In the genomic region with DNA sequence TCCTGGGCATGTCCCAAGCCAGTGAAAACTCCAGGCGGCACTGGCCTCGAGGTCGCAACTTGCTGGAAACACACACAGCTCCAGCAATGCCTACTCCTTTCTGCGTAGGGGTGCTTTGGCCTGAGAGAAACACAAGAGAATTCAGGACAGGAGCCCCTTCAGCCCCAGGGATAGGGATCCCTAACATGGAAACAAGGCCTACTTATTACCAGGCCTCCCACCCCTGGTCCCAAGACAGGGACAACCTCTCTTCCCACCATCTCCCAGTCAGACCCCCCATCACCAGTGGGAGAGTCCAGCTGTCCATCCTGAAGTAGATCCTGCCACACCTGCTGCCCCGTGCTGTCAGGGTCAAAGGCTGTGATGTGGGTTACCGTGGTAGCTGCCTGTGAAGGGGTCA, we compare ENCODE assay signal across 18 cellular contexts. TPM values are rescaled to one million over a fixed set of nuclear protein-coding genes. Genes with fewer than 3 reads are reported as not detected.
DNase-seq lines count a peak whose midpoint lies in the region; FAIRE-seq and TF ChIP-seq lines count a peak whose summit lies in the region.
"Had no signal": no experiment of that assay in that cellular context is flagged by ENCODE, and none has a peak within 500 bp of the region (broad histone marks: within the 10 kb centered on the region; RNA-seq: fewer than 3 reads in every experiment).

No MANE protein-coding gene starts in this region.

- H3K36me3 ChIP-seq in Caco-2 (ENCODE audit: control insufficient read depth, insufficient read depth, low read length) = peaks cover 8% of the 10 kb centered on the region
- H3K36me3 ChIP-seq in bronchial epithelial cell (ENCODE audit: control insufficient read depth, insufficient read depth, low read length) = peaks cover 50% of the 10 kb centered on the region

- H3K27ac Mint-ChIP-seq in Caco-2 (ENCODE audit: unreplicated experiment) (peak overlapping the region; percentile 23), progenitor cell of endocrine pancreas (no peak overlapping the region)

- H3K4me3 Mint-ChIP-seq in Caco-2 (ENCODE audit: unreplicated experiment) (no peak overlapping the region), progenitor cell of endocrine pancreas (ENCODE audit: low read depth) (no peak overlapping the region)
- H3K4me3 Mint-ChIP-seq: CD8-positive, alpha-beta memory T cell had no signal

- H3K9me3 ChIP-seq in Caco-2 = no peaks in the 10 kb centered on the region
- H3K9me3 ChIP-seq: BLaER1 treated with 17β-estradiol and CSF1 and Interleukin-3, amounts not matched to agents 10 nM and 100 nM; HAP-1; SJCRH30 had no signal

- peak; percentile 18 for FAIRE-seq in bronchial epithelial cell (lab: Jason Lieb, UNC)
- FAIRE-seq: A204.1, HTR-8/SVneo had no signal

- H3K4me3 ChIP-seq in Caco-2 (ENCODE audit: low read depth, low read length) (no peak overlapping the region), bronchial epithelial cell (ENCODE audit: low read depth, low read length) (no peak overlapping the region)
- H3K4me3 ChIP-seq: BLaER1 treated with 17β-estradiol and CSF1 and Interleukin-3, amounts not matched to agents 10 nM and 100 nM; HAP-1; SJCRH30 had no signal

- H3K9me3 Mint-ChIP-seq in Caco-2 (ENCODE audit: unreplicated experiment) (no peaks in the 10 kb centered on the region), progenitor cell of endocrine pancreas (ENCODE audit: low read depth) (no peaks in the 10 kb centered on the region)
- H3K9me3 Mint-ChIP-seq: CD8-positive, alpha-beta memory T cell had no signal

- no peaks in the 10 kb centered on the region for H3K4me1 ChIP-seq in Caco-2
- H3K4me1 ChIP-seq: HAP-1 had no signal

- intact Hi-C loops in Caco-2 (cut with micrococcal nuclease; ENCODE audit: unreplicated experiment) = no loop called here

- H3K27me3 ChIP-seq in Caco-2 (replicated peaks; ENCODE audit: control insufficient read depth, insufficient read depth, low read length) (no peaks in the 10 kb centered on the region), bronchial epithelial cell (ENCODE audit: control insufficient read depth, insufficient read depth, low read length) (no peaks in the 10 kb centered on the region)
- H3K27me3 ChIP-seq: BLaER1 treated with 17β-estradiol and CSF1 and Interleukin-3, amounts not matched to agents 10 nM and 100 nM; SJCRH30 had no signal

- H3K4me1 Mint-ChIP-seq in Caco-2 (ENCODE audit: low read depth, unreplicated experiment) (no peaks in the 10 kb centered on the region), progenitor cell of endocrine pancreas (ENCODE audit: low read depth) (no peaks in the 10 kb centered on the region)

- H3K27me3 Mint-ChIP-seq in Caco-2 (ENCODE audit: insufficient read depth, unreplicated experiment) (no peaks in the 10 kb centered on the region), progenitor cell of endocrine pancreas (no peaks in the 10 kb centered on the region)
- H3K27me3 Mint-ChIP-seq: CD8-positive, alpha-beta memory T cell had no signal

- no TSS peak for BruUV-seq in Caco-2 (replicated peaks; lab: Mats Ljungman, UMichigan)

- peaks cover 89% of the 10 kb centered on the region for H3K36me3 Mint-ChIP-seq in Caco-2 (ENCODE audit: insufficient read depth, unreplicated experiment)
- peaks cover 30% of the 10 kb centered on the region for H3K36me3 Mint-ChIP-seq in progenitor cell of endocrine pancreas (ENCODE audit: insufficient read depth)

- DNase-seq in Caco-2 (no peak), bronchial epithelial cell (ENCODE audit: low read depth) (no peak), NCI-H2029 (lab: John Stamatoyannopoulos, UW) (no peak), progenitor cell of endocrine pancreas (ENCODE audit: low spot score, unreplicated experiment) (no peak)
- DNase-seq: CD8-positive, alpha-beta memory T cell; DMS79 treated with DMSO at 0.1 percent for 48 hours; MV-4-11; NCI-H1417; NCI-H187 treated with DMSO at 0.1 percent for 48 hours; NCI-H2171 treated with DMSO at 0.1 percent for 48 hours; NCI-H446 treated with DMSO at 0.1 percent for 48 hours; RPMI8226; SJCRH30 had no signal

- CTCF ChIA-PET in Caco-2 (lab: Charles Lee) = no interaction called here

- POLR2A ChIA-PET in Caco-2 (lab: Charles Lee) = interaction anchor here (1.1 to 1.5 kb wide), 2 partner anchors 8 to 75 kb away, joined by 4 to 6 read pairs; partner anchors contain the start of genes ARHGEF39, CREB3 and TLN1

- TF ChIP-seq CTCF in Caco-2 (IDR thresholded peaks at IDR 0.05; ENCODE audit: insufficient read depth in 1 of 2, low read depth in 1 of 2, low read length in 1 of 2, severe bottlenecking in 1 of 2, unreplicated experiment in 1 of 2) (no peak), bronchial epithelial cell (IDR thresholded peaks at IDR 0.05; ENCODE audit: insufficient read depth, low read length, severe bottlenecking) (no peak), progenitor cell of endocrine pancreas (IDR thresholded peaks at IDR 0.05; ENCODE audit: unreplicated experiment) (no peak)

RNA-seq across cellular contexts. Expression of gene CREB3, which starts 7.8 kb away (rescaled TPM):
- total RNA-seq in Caco-2 (2022) (50.4 and 54.1 TPM in 2 replicates), bronchial epithelial cell (45.4 and 57.9 TPM in 2 replicates), progenitor cell of endocrine pancreas (31.5 and 33.2 TPM in 2 replicates)

RNA-seq across cellular contexts. Expression of gene TLN1, which starts 8.2 kb away (rescaled TPM):
- total RNA-seq in Caco-2 (2022) = 147 and 165 TPM in 2 replicates
- 71.0 and 79.0 TPM in 2 replicates for total RNA-seq in bronchial epithelial cell
- total RNA-seq in progenitor cell of endocrine pancreas = 136 and 141 TPM in 2 replicates

RNA-seq across cellular contexts. Expression of gene GBA2, which starts 8.8 kb away (rescaled TPM):
- total RNA-seq in Caco-2 (2022) = 108 and 111 TPM in 2 replicates
- total RNA-seq in bronchial epithelial cell = 34.8 and 37.9 TPM in 2 replicates
- 130 and 138 TPM in 2 replicates for total RNA-seq in progenitor cell of endocrine pancreas

RNA-seq across cellular contexts. Expression of gene RGP1, which starts 8.8 kb away (rescaled TPM):
- total RNA-seq in Caco-2 (2022) (25.0 and 27.1 TPM in 2 replicates), bronchial epithelial cell (11.8 and 16.8 TPM in 2 replicates), progenitor cell of endocrine pancreas (37.8 and 40.0 TPM in 2 replicates)

RNA-seq across cellular contexts. Expression of gene MSMP, which starts 13.8 kb away (rescaled TPM):
- not detected in 2 replicates for total RNA-seq in Caco-2 (2022)
- not detected in 2 replicates for total RNA-seq in bronchial epithelial cell
- total RNA-seq in progenitor cell of endocrine pancreas = not detected in 2 replicates
- total RNA-seq: G401, SJCRH30 had no signal
